Comparison of ENCODE assay signal across 19 cellular contexts in the genomic region with DNA sequence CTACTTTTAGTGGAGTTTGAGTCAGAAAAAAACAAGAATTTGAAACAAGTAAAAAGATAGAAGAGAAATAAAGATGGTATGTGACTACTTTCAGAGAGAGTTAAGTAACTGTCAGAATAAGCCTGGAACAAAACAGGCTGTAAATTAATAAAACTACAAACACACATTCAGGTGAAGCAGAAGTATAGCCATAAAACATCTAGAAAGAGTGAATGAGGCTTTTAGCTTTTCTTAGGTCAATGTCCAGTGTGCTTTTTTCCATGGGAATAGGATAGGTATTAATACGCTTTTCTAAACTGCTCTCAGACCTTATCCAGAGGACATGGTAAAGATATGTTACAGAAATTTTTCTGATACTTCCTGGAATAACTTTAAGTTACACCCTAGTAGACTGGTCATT.
"Had no signal": no experiment of that assay in that cellular context is flagged by ENCODE, and none has a peak within 500 bp of the region (broad histone marks: within the 10 kb centered on the region; RNA-seq: fewer than 3 reads in every experiment).

No MANE protein-coding gene starts in this region.

- H3K27ac ChIP-seq: esophagus squamous epithelium, gastroesophageal sphincter, left ventricle myocardium inferior, lower lobe of right lung, neutrophil, tibial nerve, upper lobe of right lung, vagina had no signal

- H3K9me3 ChIP-seq: esophagus squamous epithelium, gastroesophageal sphincter, lower lobe of right lung, neutrophil, upper lobe of right lung, vagina had no signal

- H3K9me3 Mint-ChIP-seq: dendritic cell treated with granulocyte-macrophage colony-stimulating factor and Interleukin-4, amounts not matched to agents 40 ng/mL and 50 ng/mL, for 4 days; effector memory CD8-positive, alpha-beta T cell; immature natural killer cell had no signal

- H3K27me3 Mint-ChIP-seq: dendritic cell treated with granulocyte-macrophage colony-stimulating factor and Interleukin-4, amounts not matched to agents 40 ng/mL and 50 ng/mL, for 4 days; effector memory CD8-positive, alpha-beta T cell; naive thymus-derived CD4-positive, alpha-beta T cell had no signal

- H3K4me1 ChIP-seq: esophagus squamous epithelium, gastroesophageal sphincter, lower lobe of right lung, tibial nerve, upper lobe of right lung, vagina had no signal

- H3K27ac Mint-ChIP-seq: dendritic cell treated with granulocyte-macrophage colony-stimulating factor and Interleukin-4, amounts not matched to agents 40 ng/mL and 50 ng/mL, for 4 days; immature natural killer cell; naive thymus-derived CD4-positive, alpha-beta T cell had no signal

- ATAC-seq: effector memory CD8-positive, alpha-beta T cell; gastroesophageal sphincter; lower lobe of right lung; naive thymus-derived CD4-positive, alpha-beta T cell; sciatic nerve; stimulated activated naive CD8-positive, alpha-beta T cell treated with anti-CD3 and anti-CD28 coated beads, Interleukin-15, Interleukin-2, amounts not matched to agents 100 U/mL and 50 U/mL, for 24 hours; upper lobe of right lung had no signal

- H3K4me3 Mint-ChIP-seq: dendritic cell treated with granulocyte-macrophage colony-stimulating factor and Interleukin-4, amounts not matched to agents 40 ng/mL and 50 ng/mL, for 4 days; effector memory CD8-positive, alpha-beta T cell; immature natural killer cell; naive thymus-derived CD4-positive, alpha-beta T cell had no signal

- H3K4me3 ChIP-seq: esophagus squamous epithelium, gastroesophageal sphincter, left ventricle myocardium inferior, lower lobe of right lung, tibial nerve, upper lobe of right lung, vagina had no signal

- DNase-seq: effector memory CD8-positive, alpha-beta T cell; esophagus squamous epithelium; foreskin fibroblast; glutamatergic neuron; immature natural killer cell; left ventricle myocardium inferior; lower lobe of right lung; mesenchymal stem cell; naive thymus-derived CD4-positive, alpha-beta T cell; stimulated activated CD4-positive, alpha-beta T cell treated with anti-CD3 and anti-CD28 coated beads, Interleukin-2, amount 100 ng/mL, for 24 hours; stimulated activated naive CD8-positive, alpha-beta T cell treated with anti-CD3 and anti-CD28 coated beads, Interleukin-15, Interleukin-2, amounts not matched to agents 100 U/mL and 50 U/mL, for 24 hours; upper lobe of right lung had no signal

- FAIRE-seq: keratinocyte had no signal

- H3K27me3 ChIP-seq: esophagus squamous epithelium, gastroesophageal sphincter, neutrophil, tibial nerve, upper lobe of right lung, vagina had no signal
